17 cellular contexts compared by ENCODE assay signal in the genomic region with DNA sequence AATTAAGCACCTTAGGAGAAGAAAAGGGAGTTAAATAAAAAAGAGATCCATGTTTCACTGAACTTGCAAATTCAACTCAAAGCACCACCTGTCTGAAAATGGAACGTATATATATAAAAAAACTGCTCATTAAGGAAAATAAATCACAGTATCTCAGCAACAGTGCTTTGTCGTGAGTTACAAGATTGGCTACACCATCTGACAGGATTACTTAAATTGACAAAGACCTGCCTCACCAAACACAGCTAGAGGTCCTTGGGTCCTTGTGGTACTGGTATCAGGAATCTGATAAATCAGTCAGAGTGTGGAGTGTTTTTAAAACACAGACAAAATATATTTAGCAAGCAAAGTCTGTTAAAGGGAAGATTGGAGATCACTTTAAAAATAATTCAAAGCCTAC.
"Had no signal": no experiment of that assay in that cellular context is flagged by ENCODE, and none has a peak within 500 bp of the region (broad histone marks: within the 10 kb centered on the region; RNA-seq: fewer than 3 reads in every experiment).

No MANE protein-coding gene starts in this region.

- H3K27ac Mint-ChIP-seq: activated CD4-positive, alpha-beta memory T cell treated with anti-CD3 and anti-CD28 coated beads, Interleukin-2, amount 10 ng/mL, durations not matched to agents 7 days and 5 days; activated T-helper 2 cell treated with anti-CD3 and anti-CD28 coated beads, Interferon-gamma antibody, Interleukin-2, Interleukin-4, amounts not matched to agents 10 μg/mL and 5 μg/mL and 100 μg/mL, durations not matched to agents 14 hours and 24 hours and 36 hours; stimulated activated memory B cell treated with anti-CD40 and anti-IgM and Interleukin-4, amounts not matched to agents 10 μg/mL and 1 μg/mL and 100 μg/mL, for 72 hours had no signal

- H3K9me3 Mint-ChIP-seq: activated CD4-positive, alpha-beta memory T cell treated with anti-CD3 and anti-CD28 coated beads, Interleukin-2, amount 10 ng/mL, durations not matched to agents 7 days and 5 days; activated T-helper 2 cell treated with anti-CD3 and anti-CD28 coated beads, Interferon-gamma antibody, Interleukin-2, Interleukin-4, amounts not matched to agents 10 μg/mL and 5 μg/mL and 100 μg/mL, durations not matched to agents 14 hours and 24 hours and 36 hours; stimulated activated memory B cell treated with anti-CD40 and anti-IgM and Interleukin-4, amounts not matched to agents 10 μg/mL and 1 μg/mL and 100 μg/mL, for 72 hours had no signal

- ATAC-seq: activated naive CD4-positive, alpha-beta T cell treated with anti-CD3 and anti-CD28 coated beads, Interleukin-2, amount 50 U/mL, for 72 hours; foreskin keratinocyte; left lobe of liver; stimulated activated memory B cell treated with anti-CD40 and anti-IgM and Interleukin-4, amounts not matched to agents 10 μg/mL and 1 μg/mL and 100 μg/mL, for 72 hours had no signal

- H3K36me3 ChIP-seq: breast epithelium, neutrophil, tibial artery had no signal

- H3K27me3 Mint-ChIP-seq: activated CD4-positive, alpha-beta memory T cell treated with anti-CD3 and anti-CD28 coated beads, Interleukin-2, amount 10 ng/mL, durations not matched to agents 7 days and 5 days; stimulated activated memory B cell treated with anti-CD40 and anti-IgM and Interleukin-4, amounts not matched to agents 10 μg/mL and 1 μg/mL and 100 μg/mL, for 72 hours had no signal

- H3K4me3 ChIP-seq: breast epithelium, tibial artery had no signal

- DNase-seq: activated CD4-positive, alpha-beta memory T cell treated with anti-CD3 and anti-CD28 coated beads, Interleukin-2, amount 10 ng/mL, durations not matched to agents 7 days and 5 days; activated CD4-positive, alpha-beta T cell treated with anti-CD3 and anti-CD28 coated beads for 1 hour; activated CD8-positive, alpha-beta memory T cell treated with anti-CD3 and anti-CD28 coated beads, Interleukin-2, amount 50 U/mL, for 48 hours; foreskin keratinocyte; head of caudate nucleus; islet precursor cell; posterior cingulate gyrus; SHP77 treated with DMSO at 0.1 percent for 48 hours; SW 1271; T-helper 9 cell; tibial artery had no signal

- H3K27ac ChIP-seq: breast epithelium, foreskin keratinocyte, neutrophil, tibial artery had no signal

- H3K27me3 ChIP-seq: breast epithelium, foreskin keratinocyte, neutrophil, tibial artery had no signal

- H3K4me1 ChIP-seq: breast epithelium had no signal

- H3K4me3 Mint-ChIP-seq: activated CD4-positive, alpha-beta memory T cell treated with anti-CD3 and anti-CD28 coated beads, Interleukin-2, amount 10 ng/mL, durations not matched to agents 7 days and 5 days; stimulated activated memory B cell treated with anti-CD40 and anti-IgM and Interleukin-4, amounts not matched to agents 10 μg/mL and 1 μg/mL and 100 μg/mL, for 72 hours had no signal
